Comparison of ENCODE assay signal across 29 cellular contexts in genomic region chr9:5231212-5231611, GRCh38. TPM values are rescaled to one million over a fixed set of nuclear protein-coding genes. Genes with fewer than 3 reads are reported as not detected.
DNase-seq lines count a peak whose midpoint lies in the region; ATAC-seq and TF ChIP-seq lines count a peak whose summit lies in the region.
"Had no signal": no experiment of that assay in that cellular context is flagged by ENCODE, and none has a peak within 500 bp of the region (broad histone marks: within the 10 kb centered on the region; RNA-seq: fewer than 3 reads in every experiment).

Gene INSL4, plus strand, starts transcription at chr9:5231419. Its CDS starts 105 bp downstream, at chr9:5231524.

- TF ChIP-seq POLR2A in gastroesophageal sphincter (IDR thresholded peaks at IDR 0.05), result no peak

- no peaks in the 10 kb centered on the region for H3K36me3 ChIP-seq in CD8-positive, alpha-beta memory T cell (ENCODE audit: insufficient read depth, low read length)
- H3K36me3 ChIP-seq in gastroesophageal sphincter, result no peaks in the 10 kb centered on the region
- H3K36me3 ChIP-seq: lower lobe of right lung had no signal

- POLR2A ChIA-PET in CD8-positive, alpha-beta memory T cell (lab: Charles Lee), result no interaction called here

- no peaks in the 10 kb centered on the region for H3K4me1 ChIP-seq in CD8-positive, alpha-beta memory T cell (ENCODE audit: insufficient read depth, low read length)
- H3K4me1 ChIP-seq in gastroesophageal sphincter, result no peaks in the 10 kb centered on the region
- H3K4me1 ChIP-seq: lower lobe of right lung had no signal

- CTCF ChIA-PET in activated naive CD4-positive, alpha-beta T cell treated with anti-CD3 and anti-CD28 coated beads for 36 hours (lab: Charles Lee), result no interaction called here
- CTCF ChIA-PET in CD8-positive, alpha-beta memory T cell (lab: Charles Lee), result no interaction called here

- H3K9me3 Mint-ChIP-seq in activated naive CD4-positive, alpha-beta T cell treated with anti-CD3 and anti-CD28 coated beads for 36 hours, result no peaks in the 10 kb centered on the region
- no peaks in the 10 kb centered on the region for H3K9me3 Mint-ChIP-seq in CD8-positive, alpha-beta memory T cell
- H3K9me3 Mint-ChIP-seq: activated CD8-positive, alpha-beta T cell treated with anti-CD3 and anti-CD28 coated beads for 36 hours; activated naive CD4-positive, alpha-beta T cell treated with anti-CD3 and anti-CD28 coated beads, Interleukin-2, amount 50 U/mL, for 24 hours; activated T-helper 17 cell treated with anti-CD3 and anti-CD28 coated beads, Interleukin-2, amount 50 U/mL, for 72 hours; natural killer cell had no signal

- no peak within 1 kb of the TSS for H3K27ac Mint-ChIP-seq in activated naive CD4-positive, alpha-beta T cell treated with anti-CD3 and anti-CD28 coated beads for 36 hours
- peak within 1 kb of the TSS in 1 of 8 donors; percentile 43 for H3K27ac Mint-ChIP-seq in CD8-positive, alpha-beta memory T cell
- H3K27ac Mint-ChIP-seq: activated CD8-positive, alpha-beta T cell treated with anti-CD3 and anti-CD28 coated beads for 36 hours; activated naive CD4-positive, alpha-beta T cell treated with anti-CD3 and anti-CD28 coated beads, Interleukin-2, amount 50 U/mL, for 24 hours; activated T-helper 17 cell treated with anti-CD3 and anti-CD28 coated beads, Interleukin-2, amount 50 U/mL, for 72 hours; natural killer cell; type B pancreatic cell had no signal

- TF ChIP-seq CTCF in epithelial cell of esophagus (IDR thresholded peaks at IDR 0.05; ENCODE audit: insufficient read depth, low read depth, low read length, missing control alignments), result no peak
- no peak for TF ChIP-seq CTCF in gastroesophageal sphincter (IDR thresholded peaks at IDR 0.05)

- H3K4me3 ChIP-seq in epithelial cell of esophagus (ENCODE audit: low read length) (no peak within 1 kb of the TSS), gastroesophageal sphincter (no peak within 1 kb of the TSS)
- H3K4me3 ChIP-seq in CD8-positive, alpha-beta memory T cell (ENCODE audit: low read length), result no peak within 1 kb of the TSS
- H3K4me3 ChIP-seq: lower lobe of right lung had no signal

- DNase-seq in Daoy (ENCODE audit: low read depth) (peak; percentile 50), NCI-H460 (ENCODE audit: extremely low read depth, low read depth) (peak; percentile 73), epithelial cell of esophagus (ENCODE audit: low read depth) (peak; percentile 84), kidney tubule cell (ENCODE audit: low spot score) (peak; percentile 43), HK-2 (ENCODE audit: unreplicated experiment) (no peak)
- DNase-seq in activated naive CD4-positive, alpha-beta T cell treated with anti-CD3 and anti-CD28 coated beads for 36 hours, result no peak
- DNase-seq in CD8-positive, alpha-beta memory T cell, result no peak
- DNase-seq: activated CD4-positive, alpha-beta T cell treated with anti-CD3 and anti-CD28 coated beads for 1 hour; activated CD8-positive, alpha-beta T cell treated with anti-CD3 and anti-CD28 coated beads for 36 hours; anterior cingulate cortex; central memory CD4-positive, alpha-beta T cell; COR-L47; dermis blood vessel endothelial cell; DMS79; GOT3; head of caudate nucleus; kidney glomerular epithelial cell; lower lobe of right lung; MM.1S; natural killer cell; NCI-H2227 treated with DMSO at 0.1 percent for 48 hours; T-helper 2 cell had no signal

- no peak for TF ChIP-seq EP300 in gastroesophageal sphincter (IDR thresholded peaks at IDR 0.05)

- 94 to 95% methylated on average over 2 of the region's 2 CpGs for WGBS in gastroesophageal sphincter (ENCODE audit: low coverage in 1 of 2), 2 donors

- no peak for ATAC-seq in gastroesophageal sphincter
- ATAC-seq: activated CD8-positive, alpha-beta T cell treated with anti-CD3 and anti-CD28 coated beads for 36 hours; activated T-helper 17 cell treated with anti-CD3 and anti-CD28 coated beads, Interleukin-2, amount 50 U/mL, for 72 hours; lower lobe of right lung; natural killer cell had no signal

- no peaks in the 10 kb centered on the region for H3K4me1 Mint-ChIP-seq in activated naive CD4-positive, alpha-beta T cell treated with anti-CD3 and anti-CD28 coated beads for 36 hours (ENCODE audit: low read depth)
- H3K4me1 Mint-ChIP-seq in CD8-positive, alpha-beta memory T cell, result no peaks in the 10 kb centered on the region
- H3K4me1 Mint-ChIP-seq: activated naive CD4-positive, alpha-beta T cell treated with anti-CD3 and anti-CD28 coated beads, Interleukin-2, amount 50 U/mL, for 24 hours; activated T-helper 17 cell treated with anti-CD3 and anti-CD28 coated beads, Interleukin-2, amount 50 U/mL, for 72 hours; natural killer cell had no signal

- H3K4me3 Mint-ChIP-seq in activated naive CD4-positive, alpha-beta T cell treated with anti-CD3 and anti-CD28 coated beads for 36 hours, result no peak within 1 kb of the TSS
- H3K4me3 Mint-ChIP-seq in CD8-positive, alpha-beta memory T cell, result no peak within 1 kb of the TSS
- H3K4me3 Mint-ChIP-seq: activated CD8-positive, alpha-beta T cell treated with anti-CD3 and anti-CD28 coated beads for 36 hours; activated naive CD4-positive, alpha-beta T cell treated with anti-CD3 and anti-CD28 coated beads, Interleukin-2, amount 50 U/mL, for 24 hours; activated T-helper 17 cell treated with anti-CD3 and anti-CD28 coated beads, Interleukin-2, amount 50 U/mL, for 72 hours; natural killer cell; type B pancreatic cell had no signal

- H3K36me3 Mint-ChIP-seq in activated naive CD4-positive, alpha-beta T cell treated with anti-CD3 and anti-CD28 coated beads for 36 hours (ENCODE audit: low read depth), result no peaks in the 10 kb centered on the region
- H3K36me3 Mint-ChIP-seq in CD8-positive, alpha-beta memory T cell, result no peaks in the 10 kb centered on the region
- H3K36me3 Mint-ChIP-seq: activated naive CD4-positive, alpha-beta T cell treated with anti-CD3 and anti-CD28 coated beads, Interleukin-2, amount 50 U/mL, for 24 hours; natural killer cell; type B pancreatic cell had no signal

- H3K9me3 ChIP-seq in CD8-positive, alpha-beta memory T cell (ENCODE audit: low read length), result no peaks in the 10 kb centered on the region
- peaks cover 0 to 5% (median 0%) of the 10 kb centered on the region in 3 donors for H3K9me3 ChIP-seq in gastroesophageal sphincter
- H3K9me3 ChIP-seq: lower lobe of right lung had no signal

- H3K27me3 ChIP-seq in CD8-positive, alpha-beta memory T cell (ENCODE audit: insufficient read depth, low read length, poor library complexity, severe bottlenecking), result no peaks in the 10 kb centered on the region
- peaks cover 3% of the 10 kb centered on the region for H3K27me3 ChIP-seq in gastroesophageal sphincter

- no peaks in the 10 kb centered on the region for H3K27me3 Mint-ChIP-seq in activated naive CD4-positive, alpha-beta T cell treated with anti-CD3 and anti-CD28 coated beads for 36 hours (ENCODE audit: low read depth)
- peaks cover 5 to 8% of the 10 kb centered on the region in 2 donors for H3K27me3 Mint-ChIP-seq in CD8-positive, alpha-beta memory T cell
- H3K27me3 Mint-ChIP-seq: activated CD8-positive, alpha-beta T cell treated with anti-CD3 and anti-CD28 coated beads for 36 hours; activated naive CD4-positive, alpha-beta T cell treated with anti-CD3 and anti-CD28 coated beads, Interleukin-2, amount 50 U/mL, for 24 hours had no signal

- intact Hi-C loops in activated naive CD4-positive, alpha-beta T cell treated with anti-CD3 and anti-CD28 coated beads for 36 hours (cut with micrococcal nuclease), result no loop called here

- H3K27ac ChIP-seq in CD8-positive, alpha-beta memory T cell (ENCODE audit: low read depth, low read length), result no peak within 1 kb of the TSS
- H3K27ac ChIP-seq in gastroesophageal sphincter, result no peak within 1 kb of the TSS
- H3K27ac ChIP-seq: lower lobe of right lung had no signal

RNA-seq across cellular contexts. Expression of gene INSL4, which starts in this region (rescaled TPM):
- not detected in 2 replicates for total RNA-seq in Daoy (2014; rRNA removed; shearing (Covaris generic))
- 3.3 and 4.6 TPM in 2 replicates for total RNA-seq in NCI-H460 (2014; rRNA removed; shearing (Covaris generic))
- polyA plus RNA-seq in NCI-H460 (2014; cell fraction: nucleus; rRNA removed), result 3.2 and 7.6 TPM in 2 replicates
- not detected for total RNA-seq in activated naive CD4-positive, alpha-beta T cell treated with anti-CD3 and anti-CD28 coated beads for 36 hours
- not detected for total RNA-seq in CD8-positive, alpha-beta memory T cell
- polyA plus RNA-seq in CD8-positive, alpha-beta memory T cell, result not detected
- not detected for total RNA-seq in gastroesophageal sphincter
- total RNA-seq: activated CD8-positive, alpha-beta T cell treated with anti-CD3 and anti-CD28 coated beads for 36 hours; activated T-helper 17 cell treated with anti-CD3 and anti-CD28 coated beads, Interleukin-2, amount 50 U/mL, for 72 hours; dermis blood vessel endothelial cell; lower lobe of right lung; mononuclear cell; natural killer cell; osteocyte had no signal
- polyA plus RNA-seq: BJ had no signal

Comparison
In these comparisons a context has a peak if more than half of its experiments do, and no peak if none do; other contexts are left out.
1. Peak in DNase-seq in Daoy; RNA of the gene not detected or under 1 TPM.
2. DNase-seq: peak in NCI-H460 (single experiment), epithelial cell of esophagus (single experiment) and kidney tubule cell (single experiment); none in activated naive CD4-positive, alpha-beta T cell treated with anti-CD3 and anti-CD28 coated beads for 36 hours (single experiment), HK-2 (single experiment) and CD8-positive, alpha-beta memory T cell (0 of 5).